17 cellular contexts compared by ENCODE assay signal in genomic region chr7:158987691-158988090, GRCh38.
"Had no signal": no experiment of that assay in that cellular context is flagged by ENCODE, and none has a peak within 500 bp of the region (broad histone marks: within the 10 kb centered on the region; RNA-seq: fewer than 3 reads in every experiment).

No MANE protein-coding gene starts in this region.

- H3K4me1 ChIP-seq: suprapubic skin, testis, thyroid gland, tibial artery, tibial nerve, transverse colon, upper lobe of right lung, uterus, vagina had no signal

- H3K27ac ChIP-seq: stomach, suprapubic skin, testis, thoracic aorta, thyroid gland, tibial artery, tibial nerve, transverse colon, upper lobe of left lung, upper lobe of right lung, uterus, vagina had no signal

- H3K9me3 ChIP-seq: testis, thyroid gland had no signal

- H3K4me3 ChIP-seq: stomach, suprapubic skin, testis, thoracic aorta, thyroid gland, tibial artery, tibial nerve, transverse colon, upper lobe of left lung, upper lobe of right lung, uterus, vagina had no signal

- H3K36me3 ChIP-seq: stomach, suprapubic skin, thoracic aorta, thyroid gland, tibial artery, tibial nerve, transverse colon, upper lobe of left lung, upper lobe of right lung, uterus, vagina had no signal

- ATAC-seq: stimulated activated effector memory CD8-positive, alpha-beta T cell treated with anti-CD3 and anti-CD28 coated beads, Interleukin-12 subunit alpha, Interleukin-12 subunit beta, amount 100 ng/mL, for 72 hours; stimulated activated memory B cell treated with anti-CD40 and anti-IgM and Interleukin-4, amounts not matched to agents 10 μg/mL and 1 μg/mL and 100 μg/mL, for 72 hours; stimulated activated naive B cell treated with anti-CD40 and anti-IgM and Interleukin-4, amounts not matched to agents 10 μg/mL and 1 μg/mL and 100 μg/mL, for 72 hours; stimulated activated naive CD8-positive, alpha-beta T cell treated with anti-CD3 and anti-CD28 coated beads, Interleukin-15, amount 100 ng/mL, for 72 hours; stimulated activated naive CD8-positive, alpha-beta T cell treated with anti-CD3 and anti-CD28 coated beads, Interleukin-15, Interleukin-2, amounts not matched to agents 100 U/mL and 50 U/mL, for 24 hours; upper lobe of right lung had no signal
